In the genomic region with DNA sequence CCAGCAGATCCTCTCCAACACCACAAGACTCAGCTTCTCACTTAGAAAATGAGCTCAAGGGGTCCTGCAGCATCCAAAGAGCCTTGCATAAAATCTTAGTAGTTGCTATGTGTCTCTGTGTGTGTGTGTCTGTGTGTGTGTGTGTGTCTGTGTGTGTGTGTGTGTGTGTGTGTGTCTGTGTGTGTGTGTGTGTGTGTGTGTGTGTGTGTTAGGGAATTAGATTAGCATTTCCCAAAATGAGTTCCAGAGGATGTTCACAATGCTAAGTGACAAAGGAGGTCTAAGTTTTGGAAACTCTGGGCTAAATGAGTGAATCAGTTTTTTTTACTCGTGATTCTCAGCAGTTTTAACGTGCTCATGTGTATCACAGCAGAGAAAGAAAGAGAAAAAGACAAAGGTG, we compare ENCODE assay signal across 18 cellular contexts. TPM values are rescaled to one million over a fixed set of nuclear protein-coding genes. Genes with fewer than 3 reads are reported as not detected.
DNase-seq lines count a peak whose midpoint lies in the region; ATAC-seq and TF ChIP-seq lines count a peak whose summit lies in the region.
"Had no signal": no experiment of that assay in that cellular context is flagged by ENCODE, and none has a peak within 500 bp of the region (broad histone marks: within the 10 kb centered on the region; RNA-seq: fewer than 3 reads in every experiment).

No MANE protein-coding gene starts in this region.

- intact Hi-C loops in Panc1 (cut with micrococcal nuclease; ENCODE audit: unreplicated experiment) = loop anchor here (5.0 kb wide), 1 partner anchor 95 kb away; no protein-coding TSS in a partner anchor

- no peak overlapping the region for H3K4me2 ChIP-seq in SK-N-SH

- no peak overlapping the region for H3K27ac ChIP-seq in SK-N-SH (ENCODE audit: low read depth in 2 of 2, low read length in 1 of 2)
- H3K27ac ChIP-seq in Panc1 (ENCODE audit: low read length) = no peak overlapping the region
- H3K27ac ChIP-seq in iPS-20b (ENCODE audit: low read length) = no peak overlapping the region
- H3K27ac ChIP-seq: 22Rv1 had no signal

- H3K9me2 ChIP-seq in SK-N-SH = no peaks in the 10 kb centered on the region

- no peaks in the 10 kb centered on the region; the same call in 1 of the 2 replicates for H3K27me3 ChIP-seq in SK-N-SH (ENCODE audit: insufficient read depth)
- peaks cover 2% of the 10 kb centered on the region; the same call in 1 of the 2 replicates for H3K27me3 ChIP-seq in Panc1 (ENCODE audit: control insufficient read depth, insufficient read depth, low read length)
- no peaks in the 10 kb centered on the region for H3K27me3 ChIP-seq in iPS-20b (ENCODE audit: insufficient read depth, low read length)

- TF ChIP-seq RAD21 in SK-N-SH (IDR thresholded peaks at IDR 0.05; ENCODE audit: low read length) = no peak

- no peaks in the 10 kb centered on the region for H4K20me1 ChIP-seq in SK-N-SH (ENCODE audit: insufficient read depth)

- BruUV-seq in Panc1 (replicated peaks; lab: Mats Ljungman, UMichigan) = no TSS peak

- WGBS in SK-N-SH (ENCODE audit: low lambda C conversion rate) = 9% methylated on average over 2 of the region's 2 CpGs

- H3K79me2 ChIP-seq in SK-N-SH (ENCODE audit: insufficient read depth) = no peaks in the 10 kb centered on the region

- in situ Hi-C loops in Panc1 (cut with HindIII; ENCODE audit: low pct_unique_long_range_greater_than_20kb, low sequenced_read_pairs) = no loop called here

- no peaks in the 10 kb centered on the region for H3K36me3 Mint-ChIP-seq in type B pancreatic cell
- H3K36me3 Mint-ChIP-seq: CD8-positive, alpha-beta memory T cell had no signal

- no peaks in the 10 kb centered on the region for H3K9me3 Mint-ChIP-seq in type B pancreatic cell
- H3K9me3 Mint-ChIP-seq: CD8-positive, alpha-beta memory T cell had no signal

- peaks cover 0 to 7% of the 10 kb centered on the region in 2 experiments; a peak in 2 of 4 replicates for H3K4me1 ChIP-seq in SK-N-SH (ENCODE audit: control insufficient read depth in 1 of 2, insufficient read depth in 2 of 2, low read depth in 1 of 2, low read length in 1 of 2)
- no peaks in the 10 kb centered on the region for H3K4me1 ChIP-seq in Panc1 (ENCODE audit: control insufficient read depth, insufficient read depth, low read length)
- H3K4me1 ChIP-seq in iPS-20b (ENCODE audit: insufficient read depth, low read length) = peaks cover 11% of the 10 kb centered on the region; the same call in 1 of the 2 replicates

- no peaks in the 10 kb centered on the region for H3F3A ChIP-seq in SK-N-SH (replicated peaks; ENCODE audit: insufficient read depth)

- TF ChIP-seq EP300 in SK-N-SH (IDR thresholded peaks at IDR 0.05; ENCODE audit: borderline replicate concordance in 1 of 2, low read depth in 1 of 2, low read length in 1 of 2) = no peak

- no peak overlapping the region for H3K4me3 Mint-ChIP-seq in type B pancreatic cell
- H3K4me3 Mint-ChIP-seq: CD8-positive, alpha-beta memory T cell had no signal

- TF ChIP-seq CTCF in SK-N-SH (IDR thresholded peaks at IDR 0.05) (no peak), Panc1 (IDR thresholded peaks at IDR 0.05) (peak; percentile 45; the same call in 1 of the 2 replicates), type B pancreatic cell (conservative IDR thresholded peaks at IDR 0.05) (no peak)

- H3K4me3 ChIP-seq in SK-N-SH (ENCODE audit: low read depth in 2 of 2, low read length in 1 of 2) (no peak overlapping the region), Panc1 (ENCODE audit: low read depth in 2 of 2, low read length in 2 of 2) (no peak overlapping the region), iPS-20b (ENCODE audit: low read length) (peak overlapping the region; percentile 10; the same call in 1 of the 2 replicates)

- peak; percentile 5; the same call in 2 of the 3 replicates for ATAC-seq in SK-N-SH treated with all-trans-retinoic acid at 6 μM for 48 hours
- no peak for ATAC-seq in Panc1
- ATAC-seq in GM19463 (IDR thresholded peaks at IDR 0.05; ENCODE audit: unreplicated experiment) = no peak

- no peak overlapping the region for H2AFZ ChIP-seq in SK-N-SH (ENCODE audit: low read depth)

- no peaks in the 10 kb centered on the region for H3K9me3 ChIP-seq in SK-N-SH
- no peaks in the 10 kb centered on the region for H3K9me3 ChIP-seq in Panc1 (ENCODE audit: control insufficient read depth, insufficient read depth, low read depth, low read length)
- H3K9me3 ChIP-seq in iPS-20b (ENCODE audit: insufficient read depth, low read depth, low read length) = no peaks in the 10 kb centered on the region

- CTCF ChIA-PET in SK-N-SH (lab: Yijun Ruan, JAX) = interaction anchor here (0.6 to 7.7 kb wide), 33 partner anchors 9 to 172 kb away, joined by 3 to 143 read pairs (median 5); no protein-coding TSS in a partner anchor
- CTCF ChIA-PET in Panc1 (lab: Charles Lee) = interaction anchor here (0.6 to 1.7 kb wide), 9 partner anchors 12 to 393 kb away, joined by 3 to 10 read pairs (median 3); no protein-coding TSS in a partner anchor

- H3K9ac ChIP-seq in SK-N-SH (no peak overlapping the region), iPS-20b (ENCODE audit: low read depth, low read length) (no peak overlapping the region)

- H3K4me1 Mint-ChIP-seq in type B pancreatic cell (ENCODE audit: unreplicated experiment) = peaks cover 33% of the 10 kb centered on the region
- H3K4me1 Mint-ChIP-seq: CD8-positive, alpha-beta memory T cell had no signal

- POLR2A ChIA-PET in SK-N-SH (lab: Yijun Ruan, JAX) (no interaction called here), Panc1 (lab: Charles Lee) (interaction anchor here (0.6 kb wide), 2 partner anchors 44 to 63 kb away, joined by 4 to 5 read pairs; no protein-coding TSS in a partner anchor)

- peaks cover 22% of the 10 kb centered on the region for H3K27me3 Mint-ChIP-seq in type B pancreatic cell

- DNase-seq in SK-N-SH (no peak), Panc1 (ENCODE audit: low read depth, low spot score) (no peak), type B pancreatic cell (ENCODE audit: extremely low spot score, unreplicated experiment) (no peak), NCI-H1105 (lab: John Stamatoyannopoulos, UW) (no peak)
- DNase-seq in activated naive CD4-positive, alpha-beta T cell (lab: John Stamatoyannopoulos, UW) = no peak
- DNase-seq: C1 segment of cervical spinal cord; CD8-positive, alpha-beta memory T cell; KG1; NCI-H2171 had no signal

- H3K36me3 ChIP-seq in SK-N-SH (replicated peaks in 1 of 2; ENCODE audit: control insufficient read depth in 1 of 2, insufficient read depth in 2 of 2, low read length in 1 of 2) (no peaks in the 10 kb centered on the region), Panc1 (ENCODE audit: control insufficient read depth, insufficient read depth, low read length) (no peaks in the 10 kb centered on the region), iPS-20b (ENCODE audit: insufficient read depth, low read depth, low read length) (no peaks in the 10 kb centered on the region)

- peak overlapping the region; percentile 61 for H3K27ac Mint-ChIP-seq in type B pancreatic cell
- H3K27ac Mint-ChIP-seq: CD8-positive, alpha-beta memory T cell had no signal

TF ChIP-seq in SK-N-SH treated with all-trans-retinoic acid at 6 μM for 48 hours, 23 proteins besides CTCF, POLR2A, EP300 and RAD21 (continues in another document):
- no peak for TF ChIP-seq ZFP3 (CRISPR knock-in tag; IDR thresholded peaks at IDR 0.05)
- TF ChIP-seq, protein P1, sequence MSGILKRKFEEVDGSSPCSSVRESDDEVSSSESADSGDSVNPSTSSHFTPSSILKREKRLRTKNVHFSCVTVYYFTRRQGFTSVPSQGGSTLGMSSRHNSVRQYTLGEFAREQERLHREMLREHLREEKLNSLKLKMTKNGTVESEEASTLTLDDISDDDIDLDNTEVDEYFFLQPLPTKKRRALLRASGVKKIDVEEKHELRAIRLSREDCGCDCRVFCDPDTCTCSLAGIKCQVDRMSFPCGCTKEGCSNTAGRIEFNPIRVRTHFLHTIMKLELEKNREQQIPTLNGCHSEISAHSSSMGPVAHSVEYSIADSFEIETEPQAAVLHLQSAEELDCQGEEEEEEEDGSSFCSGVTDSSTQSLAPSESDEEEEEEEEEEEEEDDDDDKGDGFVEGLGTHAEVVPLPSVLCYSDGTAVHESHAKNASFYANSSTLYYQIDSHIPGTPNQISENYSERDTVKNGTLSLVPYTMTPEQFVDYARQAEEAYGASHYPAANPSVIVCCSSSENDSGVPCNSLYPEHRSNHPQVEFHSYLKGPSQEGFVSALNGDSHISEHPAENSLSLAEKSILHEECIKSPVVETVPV (CRISPR knock-in tag; IDR thresholded peaks at IDR 0.05) = no peak
- no peak for TF ChIP-seq RARB (CRISPR knock-in tag; IDR thresholded peaks at IDR 0.05)

TF ChIP-seq in SK-N-SH, 30 proteins besides CTCF, POLR2A, EP300 and RAD21 (continues in another document):
- TF ChIP-seq JUND (IDR thresholded peaks at IDR 0.05) = no peak
- TF ChIP-seq, protein P2, sequence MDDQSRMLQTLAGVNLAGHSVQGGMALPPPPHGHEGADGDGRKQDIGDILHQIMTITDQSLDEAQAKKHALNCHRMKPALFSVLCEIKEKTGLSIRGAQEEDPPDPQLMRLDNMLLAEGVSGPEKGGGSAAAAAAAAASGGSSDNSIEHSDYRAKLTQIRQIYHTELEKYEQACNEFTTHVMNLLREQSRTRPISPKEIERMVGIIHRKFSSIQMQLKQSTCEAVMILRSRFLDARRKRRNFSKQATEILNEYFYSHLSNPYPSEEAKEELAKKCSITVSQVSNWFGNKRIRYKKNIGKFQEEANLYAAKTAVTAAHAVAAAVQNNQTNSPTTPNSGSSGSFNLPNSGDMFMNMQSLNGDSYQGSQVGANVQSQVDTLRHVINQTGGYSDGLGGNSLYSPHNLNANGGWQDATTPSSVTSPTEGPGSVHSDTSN (IDR thresholded peaks at IDR 0.05) = no peak
- no peak for TF ChIP-seq RCOR1 (IDR thresholded peaks at IDR 0.05; ENCODE audit: low read length)
- TF ChIP-seq GATA2 (CRISPR knock-in tag; IDR thresholded peaks at IDR 0.05) = no peak
- no peak for TF ChIP-seq MEF2A (IDR thresholded peaks at IDR 0.05; ENCODE audit: borderline replicate concordance, low read depth)
- no peak for TF ChIP-seq SMC3 (IDR thresholded peaks at IDR 0.05; ENCODE audit: low read depth, low read length)
- TF ChIP-seq YY1 (IDR thresholded peaks at IDR 0.05; ENCODE audit: low read depth) = no peak
- TF ChIP-seq NFIC (IDR thresholded peaks at IDR 0.05; ENCODE audit: borderline replicate concordance) = no peak

RNA-seq across cellular contexts. Expression of a gene that starts 30.5 kb away (rescaled TPM):
- 0.33 and 0.57 TPM in 2 replicates for polyA plus RNA-seq in SK-N-SH (2012; rRNA removed)
- polyA plus RNA-seq in SK-N-SH (2012; cell fraction: cytosol; rRNA removed) = 0.33 and 0.38 TPM in 2 replicates
- 0.50 and 0.81 TPM in 2 replicates for polyA plus RNA-seq in SK-N-SH (2012; cell fraction: nucleus; rRNA removed)
- total RNA-seq in Panc1 (2021; ENCODE audit: unreplicated experiment) (not detected), type B pancreatic cell (ENCODE audit: low replicate concordance) (21.3 and 63.9 TPM in 2 replicates)
- not detected for polyA plus RNA-seq in Panc1 (2012; ENCODE audit: insufficient read length)
- total RNA-seq: CD8-positive, alpha-beta memory T cell; Daoy; H4; OCI-LY7; RPMI7951; SK-MEL-5 had no signal
- polyA plus RNA-seq: CD8-positive, alpha-beta memory T cell had no signal

RNA-seq across cellular contexts. Expression of a gene that starts 52.1 kb away (rescaled TPM):
- polyA plus RNA-seq in SK-N-SH (2012; rRNA removed) = 0.03 TPM in 1 of 2 replicates, not detected in the other
- 0.04 and 0.09 TPM in 2 replicates for polyA plus RNA-seq in SK-N-SH (2012; cell fraction: cytosol; rRNA removed)
- 0.05 and 0.19 TPM in 2 replicates for polyA plus RNA-seq in SK-N-SH (2012; cell fraction: nucleus; rRNA removed)
- total RNA-seq in Panc1 (2021; ENCODE audit: unreplicated experiment) (0.10 TPM), type B pancreatic cell (ENCODE audit: low replicate concordance) (41.2 and 79.5 TPM in 2 replicates)
- not detected for polyA plus RNA-seq in Panc1 (2012; ENCODE audit: insufficient read length)
- total RNA-seq: CD8-positive, alpha-beta memory T cell; H4; OCI-LY7; RPMI7951 had no signal
- polyA plus RNA-seq: CD8-positive, alpha-beta memory T cell had no signal

Comparison
In these comparisons a context has a peak if more than half of its experiments do, and no peak if none do; other contexts are left out.
1. RNA of a gene that starts 30.5 kb away (total RNA-seq): 21.3 to 63.9 TPM in type B pancreatic cell; not detected in Panc1 (single experiment); every median in the first group is over 10 times any median in the second.
2. RNA of a gene that starts 52.1 kb away (total RNA-seq): 41.2 to 79.5 TPM in type B pancreatic cell; 0.10 TPM in Panc1 (single experiment); every median in the first group is over 10 times any median in the second.